ENCODE assay signal across 27 cellular contexts in the genomic region with DNA sequence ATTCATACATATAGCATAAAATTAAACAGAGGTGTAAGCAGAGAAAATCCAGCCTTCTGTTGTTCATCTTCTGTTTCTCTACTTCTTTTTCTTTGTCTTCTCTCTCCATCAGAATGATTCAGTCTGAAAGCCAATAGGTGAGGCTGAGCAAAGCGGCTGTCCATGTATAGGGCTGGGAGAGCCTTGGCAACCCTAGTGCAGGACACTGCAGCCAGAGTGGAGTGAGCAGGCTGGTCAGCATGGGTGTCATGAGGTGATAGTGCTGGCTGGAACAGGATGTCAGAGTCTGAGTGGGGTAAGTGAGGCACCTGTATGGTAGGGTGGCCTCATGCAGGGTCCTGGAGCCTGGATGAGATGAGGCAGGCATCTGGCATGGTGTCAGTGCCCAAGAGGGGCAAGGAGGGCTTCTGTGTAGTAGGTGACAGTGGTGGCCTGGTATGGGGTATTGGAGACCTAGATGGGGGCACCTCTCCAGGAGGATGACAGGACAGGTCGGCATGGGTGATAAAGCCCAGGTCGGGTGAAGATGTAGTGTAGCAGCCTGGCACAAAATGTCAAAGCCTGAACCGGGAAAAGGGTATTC. TPM values are rescaled to one million over a fixed set of nuclear protein-coding genes. Genes with fewer than 3 reads are reported as not detected.
DNase-seq lines count a peak whose midpoint lies in the region; ATAC-seq and TF ChIP-seq lines count a peak whose summit lies in the region.
"Had no signal": no experiment of that assay in that cellular context is flagged by ENCODE, and none has a peak within 500 bp of the region (broad histone marks: within the 10 kb centered on the region; RNA-seq: fewer than 3 reads in every experiment).

No MANE protein-coding gene starts in this region.

- H3K4me3 ChIP-seq in naive thymus-derived CD4-positive, alpha-beta T cell (ENCODE audit: low read length): no peak overlapping the region
- H3K4me3 ChIP-seq in upper lobe of left lung: no peak overlapping the region
- H3K4me3 ChIP-seq: skin epidermis, tibial artery had no signal

- H3K4me3 Mint-ChIP-seq in activated T-cell treated with anti-CD3 and anti-CD28 coated beads, Interleukin-2, amount 50 U/mL, for 24 hours: no peak overlapping the region
- H3K4me3 Mint-ChIP-seq in activated naive CD8-positive, alpha-beta T cell treated with anti-CD3 and anti-CD28 coated beads, Interleukin-2, amount 50 U/mL, for 24 hours: no peak overlapping the region
- no peak overlapping the region for H3K4me3 Mint-ChIP-seq in naive thymus-derived CD4-positive, alpha-beta T cell
- H3K4me3 Mint-ChIP-seq: activated B cell treated with CpG ODN at 0.5 μM for 24 hours; activated CD4-positive, alpha-beta memory T cell treated with anti-CD3 and anti-CD28 coated beads, Interleukin-2, amount 10 ng/mL, durations not matched to agents 7 days and 5 days; activated naive CD4-positive, alpha-beta T cell treated with anti-CD3 and anti-CD28 coated beads for 36 hours; neural crest cell had no signal

- DNase-seq in activated T-cell treated with anti-CD3 and anti-CD28 coated beads, Interleukin-2, amount 50 U/mL, for 24 hours: no peak
- no peak for DNase-seq in activated T-cell treated with anti-CD3 and anti-CD28 coated beads, Interleukin-2, amount 50 U/mL, for 48 hours
- no peak for DNase-seq in activated naive CD8-positive, alpha-beta T cell treated with anti-CD3 and anti-CD28 coated beads, Interleukin-2, amount 50 U/mL, for 24 hours
- no peak for DNase-seq in naive thymus-derived CD4-positive, alpha-beta T cell
- DNase-seq in upper lobe of left lung (no peak), COLO829 (ENCODE audit: low spot score) (no peak), GM19240 (ENCODE audit: insufficient read length, low spot score) (no peak), OCI-M1 (lab: John Stamatoyannopoulos, UW) (no peak)
- DNase-seq: activated B cell treated with CpG ODN at 0.5 μM for 24 hours; activated CD4-positive, alpha-beta memory T cell treated with anti-CD3 and anti-CD28 coated beads, Interleukin-2, amount 10 ng/mL, durations not matched to agents 7 days and 5 days; activated naive CD4-positive, alpha-beta T cell treated with anti-CD3 and anti-CD28 coated beads for 36 hours; activated T-cell treated with anti-CD3 and anti-CD28 coated beads, Interleukin-2, amount 50 U/mL, for 1 hour; AML-193; aorta; dermis blood vessel endothelial cell; GOT3; head of caudate nucleus; left colon; NCI-H1092; NCI-H2029 treated with DMSO at 0.1 percent for 48 hours; NCI-H446; stimulated activated CD4-positive, alpha-beta T cell treated with anti-CD3 and anti-CD28 coated beads, Interleukin-1b, Interleukin-23, amount 100 ng/mL, for 48 hours; stimulated activated naive CD4-positive, alpha-beta T cell; T-helper 9 cell; tibial artery had no signal

- peak; percentile 33 for ATAC-seq in activated naive CD8-positive, alpha-beta T cell treated with anti-CD3 and anti-CD28 coated beads, Interleukin-2, amount 50 U/mL, for 24 hours
- ATAC-seq in naive thymus-derived CD4-positive, alpha-beta T cell: no peak
- peak; percentile 40 to 51 for ATAC-seq in upper lobe of left lung (ENCODE audit: low FRiP score in 2 of 2)
- ATAC-seq: left colon had no signal

- no peaks in the 10 kb centered on the region for H3K9me3 Mint-ChIP-seq in activated T-cell treated with anti-CD3 and anti-CD28 coated beads, Interleukin-2, amount 50 U/mL, for 24 hours
- H3K9me3 Mint-ChIP-seq in activated naive CD8-positive, alpha-beta T cell treated with anti-CD3 and anti-CD28 coated beads, Interleukin-2, amount 50 U/mL, for 24 hours: no peaks in the 10 kb centered on the region
- peaks cover 0 to 8% (median 0%) of the 10 kb centered on the region in 11 donors for H3K9me3 Mint-ChIP-seq in naive thymus-derived CD4-positive, alpha-beta T cell
- H3K9me3 Mint-ChIP-seq: activated B cell treated with CpG ODN at 0.5 μM for 24 hours; activated CD4-positive, alpha-beta memory T cell treated with anti-CD3 and anti-CD28 coated beads, Interleukin-2, amount 10 ng/mL, durations not matched to agents 7 days and 5 days; activated naive CD4-positive, alpha-beta T cell treated with anti-CD3 and anti-CD28 coated beads for 36 hours; neural crest cell had no signal

- peaks cover 4 to 56% (median 15%) of the 10 kb centered on the region in 3 experiments for H3K36me3 ChIP-seq in naive thymus-derived CD4-positive, alpha-beta T cell (ENCODE audit: control insufficient read depth in 2 of 3, insufficient read depth in 3 of 3, low read length in 3 of 3)
- peaks cover 0 to 74% (median 32%) of the 10 kb centered on the region in 4 donors for H3K36me3 ChIP-seq in upper lobe of left lung

- no peak overlapping the region for H3K27ac ChIP-seq in naive thymus-derived CD4-positive, alpha-beta T cell (ENCODE audit: low read depth, low read length)
- no peak overlapping the region for H3K27ac ChIP-seq in upper lobe of left lung
- H3K27ac ChIP-seq: skin epidermis, tibial artery had no signal

- no peak for TF ChIP-seq POLR2A in upper lobe of left lung (IDR thresholded peaks at IDR 0.05)

- POLR2A ChIA-PET in naive thymus-derived CD4-positive, alpha-beta T cell (lab: Charles Lee): no interaction called here

- 85 to 89% methylated on average over 4 of the region's 4 CpGs for WGBS in upper lobe of left lung, 2 donors

- H3K36me3 Mint-ChIP-seq in activated T-cell treated with anti-CD3 and anti-CD28 coated beads, Interleukin-2, amount 50 U/mL, for 24 hours (ENCODE audit: low read depth): peaks cover 82% of the 10 kb centered on the region
- H3K36me3 Mint-ChIP-seq in activated naive CD8-positive, alpha-beta T cell treated with anti-CD3 and anti-CD28 coated beads, Interleukin-2, amount 50 U/mL, for 24 hours (ENCODE audit: low read depth): peaks cover 63% of the 10 kb centered on the region
- peaks cover 30 to 74% (median 63%) of the 10 kb centered on the region in 5 donors for H3K36me3 Mint-ChIP-seq in naive thymus-derived CD4-positive, alpha-beta T cell

- H3K27me3 Mint-ChIP-seq in activated T-cell treated with anti-CD3 and anti-CD28 coated beads, Interleukin-2, amount 50 U/mL, for 24 hours: no peaks in the 10 kb centered on the region
- no peaks in the 10 kb centered on the region for H3K27me3 Mint-ChIP-seq in activated naive CD8-positive, alpha-beta T cell treated with anti-CD3 and anti-CD28 coated beads, Interleukin-2, amount 50 U/mL, for 24 hours
- no peaks in the 10 kb centered on the region for H3K27me3 Mint-ChIP-seq in naive thymus-derived CD4-positive, alpha-beta T cell
- H3K27me3 Mint-ChIP-seq: activated B cell treated with CpG ODN at 0.5 μM for 24 hours; activated CD4-positive, alpha-beta memory T cell treated with anti-CD3 and anti-CD28 coated beads, Interleukin-2, amount 10 ng/mL, durations not matched to agents 7 days and 5 days had no signal

- TF ChIP-seq CTCF in upper lobe of left lung (IDR thresholded peaks at IDR 0.05): no peak

- intact Hi-C loops in naive thymus-derived CD4-positive, alpha-beta T cell (cut with micrococcal nuclease): loop anchor here in 1 of 2 donors (1.0 kb wide), 1 partner anchor 518 kb away; no protein-coding TSS in a partner anchor

- no peaks in the 10 kb centered on the region for H3K4me1 ChIP-seq in naive thymus-derived CD4-positive, alpha-beta T cell (ENCODE audit: control insufficient read depth in 2 of 2, insufficient read depth in 2 of 2, low read length in 2 of 2)
- H3K4me1 ChIP-seq in upper lobe of left lung: no peaks in the 10 kb centered on the region
- H3K4me1 ChIP-seq: tibial artery had no signal

- no peaks in the 10 kb centered on the region for H3K9me3 ChIP-seq in naive thymus-derived CD4-positive, alpha-beta T cell (ENCODE audit: control insufficient read depth in 2 of 3, low read length in 3 of 3)
- no peaks in the 10 kb centered on the region for H3K9me3 ChIP-seq in upper lobe of left lung
- H3K9me3 ChIP-seq: tibial artery had no signal

- CTCF ChIA-PET in naive thymus-derived CD4-positive, alpha-beta T cell (lab: Charles Lee): interaction anchor here (0.6 kb wide), 1 partner anchor 1057 kb away, joined by 3 read pairs; no protein-coding TSS in a partner anchor

- H3K27me3 ChIP-seq in naive thymus-derived CD4-positive, alpha-beta T cell (ENCODE audit: control insufficient read depth in 2 of 2, insufficient read depth in 2 of 2, low read length in 2 of 2): no peaks in the 10 kb centered on the region
- H3K27me3 ChIP-seq in upper lobe of left lung: no peaks in the 10 kb centered on the region
- H3K27me3 ChIP-seq: tibial artery had no signal

- peak overlapping the region; percentile 49 for H3K27ac Mint-ChIP-seq in activated T-cell treated with anti-CD3 and anti-CD28 coated beads, Interleukin-2, amount 50 U/mL, for 24 hours
- H3K27ac Mint-ChIP-seq in activated naive CD8-positive, alpha-beta T cell treated with anti-CD3 and anti-CD28 coated beads, Interleukin-2, amount 50 U/mL, for 24 hours: no peak overlapping the region
- peak overlapping the region in 5 of 9 donors; percentile 14 to 79 (median 43) for H3K27ac Mint-ChIP-seq in naive thymus-derived CD4-positive, alpha-beta T cell
- H3K27ac Mint-ChIP-seq: activated B cell treated with CpG ODN at 0.5 μM for 24 hours; activated CD4-positive, alpha-beta memory T cell treated with anti-CD3 and anti-CD28 coated beads, Interleukin-2, amount 10 ng/mL, durations not matched to agents 7 days and 5 days; activated naive CD4-positive, alpha-beta T cell treated with anti-CD3 and anti-CD28 coated beads for 36 hours had no signal

- no peak for TF ChIP-seq EP300 in upper lobe of left lung (IDR thresholded peaks at IDR 0.05)

- peaks cover 1% of the 10 kb centered on the region for H3K4me1 Mint-ChIP-seq in activated T-cell treated with anti-CD3 and anti-CD28 coated beads, Interleukin-2, amount 50 U/mL, for 24 hours (ENCODE audit: low read depth)
- H3K4me1 Mint-ChIP-seq in activated naive CD8-positive, alpha-beta T cell treated with anti-CD3 and anti-CD28 coated beads, Interleukin-2, amount 50 U/mL, for 24 hours: peaks cover 3% of the 10 kb centered on the region
- H3K4me1 Mint-ChIP-seq in naive thymus-derived CD4-positive, alpha-beta T cell: peaks cover 0 to 11% (median 9%) of the 10 kb centered on the region in 7 donors
- H3K4me1 Mint-ChIP-seq: neural crest cell had no signal

RNA-seq across cellular contexts. Expression of a gene that starts 45.5 kb away (rescaled TPM):
- 10 to 100 TPM; 41.3 to 53.6 (median 47.3) TPM for total RNA-seq in naive thymus-derived CD4-positive, alpha-beta T cell
- 10 to 100 TPM; 56.1 to 88.4 TPM for polyA plus RNA-seq in naive thymus-derived CD4-positive, alpha-beta T cell
- total RNA-seq in upper lobe of left lung: 10 to 100 TPM in 5 of 6 donors, 1 to 10 TPM in 1; 6.3 to 37.3 (median 24.4) TPM

RNA-seq across cellular contexts. Expression of a gene that starts 55.6 kb away (rescaled TPM):
- total RNA-seq in naive thymus-derived CD4-positive, alpha-beta T cell: 10 to 100 TPM; 16.3 to 28.9 (median 27.6) TPM
- polyA plus RNA-seq in naive thymus-derived CD4-positive, alpha-beta T cell: 10 to 100 TPM; 23.3 to 27.4 TPM
- total RNA-seq in upper lobe of left lung: 10 to 100 TPM in 5 of 6 donors, 1 to 10 TPM in 1; 6.5 to 31.9 (median 18.8) TPM

RNA-seq across cellular contexts. Expression of a gene that starts 55.6 kb away (rescaled TPM):
- 10 to 100 TPM; 16.3 to 26.7 (median 21.6) TPM for total RNA-seq in naive thymus-derived CD4-positive, alpha-beta T cell
- 10 to 100 TPM; 12.5 to 13.5 TPM for polyA plus RNA-seq in naive thymus-derived CD4-positive, alpha-beta T cell
- 10 to 100 TPM in 5 of 6 donors, 1 to 10 TPM in 1; 3.0 to 20.7 (median 14.5) TPM for total RNA-seq in upper lobe of left lung
